8 cellular contexts compared by ENCODE assay signal in the genomic region with DNA sequence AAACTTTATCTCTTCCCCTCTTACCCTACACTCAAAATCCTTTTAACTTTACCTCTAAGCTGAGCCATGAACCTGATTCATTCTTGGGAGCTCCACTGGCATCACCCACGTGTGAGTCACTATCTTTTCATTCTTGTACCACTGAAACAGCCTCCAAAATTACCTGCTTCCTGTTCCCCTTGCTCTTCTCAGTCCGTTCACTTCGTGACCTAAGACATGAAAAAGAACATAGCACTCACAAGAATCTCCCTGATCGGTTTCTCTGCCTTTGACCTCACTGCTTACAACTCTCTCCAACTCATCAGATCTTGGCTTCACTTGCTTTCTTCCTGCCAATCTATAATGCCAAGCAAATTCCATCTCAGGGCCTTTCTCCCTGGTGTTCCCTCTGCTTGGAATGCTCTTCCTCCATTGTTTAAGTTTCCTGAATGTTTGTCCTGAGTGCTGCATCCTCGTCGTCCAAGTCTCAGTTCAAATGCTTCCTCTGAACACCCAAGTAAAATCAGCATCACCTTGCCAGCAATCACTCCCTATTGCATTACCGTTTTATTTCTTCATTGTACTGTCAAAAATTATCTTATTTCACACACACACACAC. TPM values are rescaled to one million over a fixed set of nuclear protein-coding genes. Genes with fewer than 3 reads are reported as not detected.
DNase-seq lines count a peak whose midpoint lies in the region; ATAC-seq and TF ChIP-seq lines count a peak whose summit lies in the region.

No MANE protein-coding gene starts in this region.

- no peak overlapping the region for H3K4me3 ChIP-seq in coronary artery

- peak; percentile 83 for ATAC-seq in GM18502 (IDR thresholded peaks at IDR 0.05; ENCODE audit: poor library complexity, unreplicated experiment)
- peak; percentile 55 for ATAC-seq in HG02798 (IDR thresholded peaks at IDR 0.05; ENCODE audit: poor library complexity, unreplicated experiment)
- ATAC-seq in activated B cell treated with CpG ODN at 0.5 μM for 24 hours (ENCODE audit: low read depth), result peak; percentile 79

- H3K27me3 Mint-ChIP-seq in activated B cell treated with CpG ODN at 0.5 μM for 24 hours, result no peaks in the 10 kb centered on the region

- CTCF ChIA-PET in activated B cell treated with CpG ODN at 0.5 μM for 24 hours (lab: Charles Lee), result interaction anchor here (1.9 kb wide), 1 partner anchor 52 kb away, joined by 9 read pairs; no protein-coding TSS in a partner anchor

- H3K27ac ChIP-seq in coronary artery, result no peak overlapping the region

- peaks cover 70% of the 10 kb centered on the region for H3K36me3 Mint-ChIP-seq in activated B cell treated with CpG ODN at 0.5 μM for 24 hours (ENCODE audit: low read depth)

- peak overlapping the region; percentile 80 for H3K27ac Mint-ChIP-seq in activated B cell treated with CpG ODN at 0.5 μM for 24 hours

- peaks cover 57% of the 10 kb centered on the region for H3K4me1 Mint-ChIP-seq in activated B cell treated with CpG ODN at 0.5 μM for 24 hours

- H3K4me3 Mint-ChIP-seq in activated B cell treated with CpG ODN at 0.5 μM for 24 hours, result no peak overlapping the region

- DNase-seq in activated B cell treated with CpG ODN at 0.5 μM for 24 hours, result no peak
- peak; percentile 50 for DNase-seq in kidney glomerular epithelial cell (lab: John Stamatoyannopoulos, UW)
- DNase-seq in coronary artery (ENCODE audit: low spot score), result no peak
- no peak for DNase-seq in C1 segment of cervical spinal cord (lab: John Stamatoyannopoulos, UW)
- no peak for DNase-seq in hippocampal formation (lab: John Stamatoyannopoulos, UW)
- DNase-seq in NCI-H1417 treated with DMSO at 0.1 percent for 48 hours (lab: John Stamatoyannopoulos, UW), result no peak

- POLR2A ChIA-PET in activated B cell treated with CpG ODN at 0.5 μM for 24 hours (lab: Charles Lee), result interaction anchor here (1.7 kb wide), 1 partner anchor 10 kb away, joined by 14 read pairs; a partner anchor contains a TSS

- H3K9me3 Mint-ChIP-seq in activated B cell treated with CpG ODN at 0.5 μM for 24 hours, result no peaks in the 10 kb centered on the region

- no peak for TF ChIP-seq CTCF in activated B cell treated with CpG ODN at 0.5 μM for 24 hours (IDR thresholded peaks at IDR 0.05)
- no peak for TF ChIP-seq CTCF in coronary artery (IDR thresholded peaks at IDR 0.05)

- intact Hi-C loops in activated B cell treated with CpG ODN at 0.5 μM for 24 hours (cut with micrococcal nuclease), result loop anchor here (1.0 to 10.0 kb wide), 4 partner anchors 8 to 855 kb away; a partner anchor contains a TSS

RNA-seq across cellular contexts. Expression of a gene that starts 9.2 kb away (rescaled TPM):
- total RNA-seq in activated B cell treated with CpG ODN at 0.5 μM for 24 hours, result 44.7 and 45.4 TPM in 2 replicates

RNA-seq across cellular contexts. Expression of a gene that starts 21.7 kb away (rescaled TPM):
- 75.0 and 85.1 TPM in 2 replicates for total RNA-seq in activated B cell treated with CpG ODN at 0.5 μM for 24 hours
